ENCODE assay signal across 8 cellular contexts in genomic region chr12:12813120-12814101, GRCh38. TPM values are rescaled to one million over a fixed set of nuclear protein-coding genes. Genes with fewer than 3 reads are reported as not detected.
DNase-seq lines count a peak whose midpoint lies in the region; TF ChIP-seq lines count a peak whose summit lies in the region.

Gene DDX47, plus strand, starts transcription at chr12:12813346. Its CDS starts 22 bp downstream, at chr12:12813368.

- no peaks in the 10 kb centered on the region for H3K9me3 ChIP-seq in GM23248 (ENCODE audit: low read depth)
- no peaks in the 10 kb centered on the region for H3K9me3 ChIP-seq in neural cell (ENCODE audit: low read length)
- no peaks in the 10 kb centered on the region for H3K9me3 ChIP-seq in stomach

- DNase-seq in EL (peak; percentile 90), GM23248 (peak; percentile 94), LNCaP clone FGC (ENCODE audit: low read depth) (peak; percentile 61), SHP77 (lab: John Stamatoyannopoulos, UW) (peak; percentile 67), fibroblast of the conjunctiva (ENCODE audit: low read depth) (peak; percentile 76), stomach (peak; percentile 98)
- DNase-seq in activated effector memory CD4-positive, alpha-beta T cell treated with Interleukin-2 at 50 U/mL for 16 hours, result peak; percentile 93

- H2AFZ ChIP-seq in GM23248 (peak within 1 kb of the TSS; percentile 70), neural cell (ENCODE audit: low read depth, low read length) (peak within 1 kb of the TSS; percentile 56)

- no peak for TF ChIP-seq POLR2A in stomach (IDR thresholded peaks at IDR 0.05)

- WGBS in GM23248 (ENCODE audit: low coverage in 1 of 2, low lambda C conversion rate in 2 of 2, missing lambda C conversion rate in 2 of 2), 2 experiments, result 4% methylated on average over 35 of the region's 35 CpGs
- 1 to 3% (median 2%) methylated on average over 25 to 35 of the region's 35 CpGs for WGBS in stomach, 5 donors

- peak within 1 kb of the TSS; percentile 95 for H3K9ac ChIP-seq in GM23248
- peak within 1 kb of the TSS; percentile 68 for H3K9ac ChIP-seq in neural cell (ENCODE audit: low read length)

- peak within 1 kb of the TSS; percentile 81 for H3K4me2 ChIP-seq in GM23248 (ENCODE audit: unreplicated experiment)
- peak within 1 kb of the TSS; percentile 75 for H3K4me2 ChIP-seq in neural cell (ENCODE audit: low read length)

- in situ Hi-C loops in GM23248 (cut with MboI), result no loop called here

- H3K4me3 ChIP-seq in GM23248, result peak within 1 kb of the TSS; percentile 98
- peak within 1 kb of the TSS; percentile 73 for H3K4me3 ChIP-seq in LNCaP clone FGC (ENCODE audit: low read depth, low read length)
- H3K4me3 ChIP-seq in neural cell (ENCODE audit: low read length), result peak within 1 kb of the TSS; percentile 76
- peak within 1 kb of the TSS; percentile 70 to 98 (median 82) for H3K4me3 ChIP-seq in stomach

- H3K27ac ChIP-seq in GM23248, result peak within 1 kb of the TSS; percentile 58
- H3K27ac ChIP-seq in neural cell (ENCODE audit: low read length), result peak within 1 kb of the TSS; percentile 21
- peak within 1 kb of the TSS; percentile 34 to 86 (median 79) for H3K27ac ChIP-seq in stomach

- peak; percentile 58 for TF ChIP-seq RAD21 in neural cell (conservative IDR thresholded peaks at IDR 0.05)

- intact Hi-C loops in stomach (cut with DNase I; ENCODE audit: low total_unique reads), result no loop called here

- TF ChIP-seq CTCF in LNCaP clone FGC (IDR thresholded peaks at IDR 0.05; ENCODE audit: control insufficient read depth, extremely low read depth, insufficient read depth) (peak; percentile 97), neural cell (IDR thresholded peaks at IDR 0.05; ENCODE audit: poor library complexity, severe bottlenecking) (peak; percentile 98), stomach (IDR thresholded peaks at IDR 0.05) (peak in 5 of 7 experiments; percentile 93 to 99 (median 98))

- peaks cover 53% of the 10 kb centered on the region for H3K79me2 ChIP-seq in GM23248 (ENCODE audit: insufficient read depth)
- peaks cover 29% of the 10 kb centered on the region for H3K79me2 ChIP-seq in neural cell (replicated peaks; ENCODE audit: insufficient read depth, low read length)

- H3F3A ChIP-seq in GM23248 (ENCODE audit: insufficient read depth) (peaks cover 36% of the 10 kb centered on the region), neural cell (ENCODE audit: insufficient read depth, low read length, poor library complexity, severe bottlenecking) (no peaks in the 10 kb centered on the region)

- H3K9me2 ChIP-seq in GM23248 (ENCODE audit: insufficient read depth) (no peaks in the 10 kb centered on the region), neural cell (ENCODE audit: insufficient read depth, low read length) (no peaks in the 10 kb centered on the region)

- peaks cover 31% of the 10 kb centered on the region; the same call in 1 of the 2 replicates for H3K36me3 ChIP-seq in GM23248 (ENCODE audit: low read depth)
- H3K36me3 ChIP-seq in neural cell (ENCODE audit: insufficient read depth, low read length), result no peaks in the 10 kb centered on the region
- peaks cover 0 to 18% (median 12%) of the 10 kb centered on the region in 4 donors for H3K36me3 ChIP-seq in stomach

- peaks cover 45% of the 10 kb centered on the region for H3K4me1 ChIP-seq in GM23248 (ENCODE audit: insufficient read depth)
- H3K4me1 ChIP-seq in stomach, result peaks cover 15 to 77% (median 38%) of the 10 kb centered on the region in 4 donors

- H3K27me3 ChIP-seq in GM23248 (replicated peaks; ENCODE audit: insufficient read depth) (no peaks in the 10 kb centered on the region), neural cell (ENCODE audit: insufficient read depth, low read depth, low read length) (no peaks in the 10 kb centered on the region), stomach (no peaks in the 10 kb centered on the region)

- no peak for TF ChIP-seq EP300 in neural cell (conservative IDR thresholded peaks at IDR 0.05; ENCODE audit: poor library complexity, severe bottlenecking)
- no peak for TF ChIP-seq EP300 in stomach (IDR thresholded peaks at IDR 0.05)

- H4K20me1 ChIP-seq in GM23248 (ENCODE audit: insufficient read depth) (no peaks in the 10 kb centered on the region), neural cell (ENCODE audit: insufficient read depth) (no peaks in the 10 kb centered on the region)

TF ChIP-seq in neural cell, 6 proteins besides CTCF, POLR2A, EP300 and RAD21:
- TF ChIP-seq MXI1 (conservative IDR thresholded peaks at IDR 0.05; ENCODE audit: poor library complexity, severe bottlenecking) (peak; percentile 98), TAF1 (IDR thresholded peaks at IDR 0.05; ENCODE audit: low read depth) (peak; percentile 40), EZH2 (IDR thresholded peaks at IDR 0.05; ENCODE audit: borderline replicate concordance, insufficient read depth, low read length, poor library complexity, severe bottlenecking) (no peak), POLR2AphosphoS5 (IDR thresholded peaks at IDR 0.05) (peak; percentile 84), SMC3 (conservative IDR thresholded peaks at IDR 0.05; ENCODE audit: poor library complexity) (peak; percentile 73), REST (IDR thresholded peaks at IDR 0.05; ENCODE audit: borderline replicate concordance) (peak; percentile 34)

RNA-seq across cellular contexts. Expression of gene DDX47, which starts in this region (rescaled TPM):
- 124 and 132 TPM in 2 replicates for total RNA-seq in GM23248 (2014; rRNA removed; shearing (Covaris generic))
- polyA plus RNA-seq in GM23248 (2016; fragmentation: Nextera tagmentation; extraction: Ambion mirVana) (119 and 123 TPM in 2 replicates), neural cell (89.0 and 97.6 TPM in 2 replicates), stomach (10 to 100 TPM; 31.0 to 37.9 (median 32.6) TPM)
- polyA minus RNA-seq in neural cell, result 71.3 and 80.2 TPM in 2 replicates
- total RNA-seq in stomach, result 100 to 1,000 TPM in 1 of 5 donors, 10 to 100 TPM in 3, 1 to 10 TPM in 1; 9.6 to 108 (median 21.4) TPM

Comparison
In these comparisons a context has a peak if more than half of its experiments do, and no peak if none do; other contexts are left out.
1. Peak in every context shown above with its lines: DNase-seq, H3K4me3 ChIP-seq and H3K27ac ChIP-seq.
2. H3K27ac ChIP-seq: peak in every context shown above with its lines; median percentile 79 in stomach; 58 in GM23248; 21 in neural cell.